Comparison of ENCODE assay signal across 18 cellular contexts in the genomic region with DNA sequence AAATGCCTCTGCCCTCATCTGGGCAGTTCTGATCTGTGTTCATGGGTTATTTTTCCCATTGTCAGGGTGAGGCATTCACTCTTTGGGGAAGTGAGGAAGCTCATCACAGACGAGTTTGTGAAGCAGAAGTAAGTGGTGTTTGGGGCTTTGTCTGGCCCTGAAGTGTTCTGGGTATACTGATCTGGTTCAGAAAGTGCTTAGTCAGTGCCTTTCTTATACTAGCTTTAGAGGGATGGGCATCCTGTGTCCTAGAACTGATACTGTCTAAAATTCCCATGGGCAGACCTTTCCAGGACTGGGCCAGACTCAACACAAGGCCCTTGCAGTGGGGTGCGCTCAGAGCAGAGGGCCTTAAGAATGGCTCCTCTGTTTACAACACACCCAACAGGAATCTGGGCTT. TPM values are rescaled to one million over a fixed set of nuclear protein-coding genes. Genes with fewer than 3 reads are reported as not detected.
DNase-seq lines count a peak whose midpoint lies in the region; ATAC-seq and TF ChIP-seq lines count a peak whose summit lies in the region.
"Had no signal": no experiment of that assay in that cellular context is flagged by ENCODE, and none has a peak within 500 bp of the region (broad histone marks: within the 10 kb centered on the region; RNA-seq: fewer than 3 reads in every experiment).

No MANE protein-coding gene starts in this region.

- TF ChIP-seq CTCF in tibial nerve (IDR thresholded peaks at IDR 0.05) = no peak

- H3K4me1 ChIP-seq in tibial nerve = peaks cover 0 to 4% (median 0%) of the 10 kb centered on the region in 4 donors

- no peak overlapping the region for H3K27ac ChIP-seq in tibial nerve
- H3K27ac ChIP-seq: BLaER1 treated with 17β-estradiol and CSF1 and Interleukin-3, amounts not matched to agents 10 nM and 100 nM had no signal

- no peak overlapping the region for H3K4me3 Mint-ChIP-seq in activated naive CD4-positive, alpha-beta T cell treated with anti-CD3 and anti-CD28 coated beads, Interleukin-2, amount 10 ng/mL, durations not matched to agents 7 days and 5 days
- H3K4me3 Mint-ChIP-seq in dendritic cell treated with granulocyte-macrophage colony-stimulating factor and Interleukin-4, amounts not matched to agents 40 ng/mL and 50 ng/mL, for 4 days = no peak overlapping the region
- H3K4me3 Mint-ChIP-seq: B cell; CD8-positive, alpha-beta T cell; GM23338; HFFc6 had no signal

- H3K4me3 ChIP-seq in tibial nerve = no peak overlapping the region
- H3K4me3 ChIP-seq: BLaER1 treated with 17β-estradiol and CSF1 and Interleukin-3, amounts not matched to agents 10 nM and 100 nM; GM23338 had no signal

- CTCF ChIA-PET in activated naive CD4-positive, alpha-beta T cell treated with anti-CD3 and anti-CD28 coated beads, Interleukin-2, amount 10 ng/mL, durations not matched to agents 7 days and 5 days (lab: Charles Lee) = no interaction called here

- TF ChIP-seq EP300 in tibial nerve (IDR thresholded peaks at IDR 0.05) = no peak

- H3K36me3 ChIP-seq in tibial nerve = peaks cover 0 to 56% (median 2%) of the 10 kb centered on the region in 3 donors
- H3K36me3 ChIP-seq: BLaER1 treated with 17β-estradiol and CSF1 and Interleukin-3, amounts not matched to agents 10 nM and 100 nM had no signal

- H3K36me3 Mint-ChIP-seq in activated naive CD4-positive, alpha-beta T cell treated with anti-CD3 and anti-CD28 coated beads, Interleukin-2, amount 10 ng/mL, durations not matched to agents 7 days and 5 days = no peaks in the 10 kb centered on the region
- H3K36me3 Mint-ChIP-seq in dendritic cell treated with granulocyte-macrophage colony-stimulating factor and Interleukin-4, amounts not matched to agents 40 ng/mL and 50 ng/mL, for 4 days (ENCODE audit: low read depth) = no peaks in the 10 kb centered on the region
- H3K36me3 Mint-ChIP-seq: CD8-positive, alpha-beta T cell had no signal

- intact Hi-C loops in dendritic cell treated with granulocyte-macrophage colony-stimulating factor and Interleukin-4, amounts not matched to agents 40 ng/mL and 50 ng/mL, for 4 days (cut with micrococcal nuclease) = loop anchor here (10.0 kb wide), 1 partner anchor 58 kb away; no protein-coding TSS in a partner anchor

- no peak for ATAC-seq in HG03469 (IDR thresholded peaks at IDR 0.05; ENCODE audit: unreplicated experiment)
- no peak for ATAC-seq in stimulated activated naive CD8-positive, alpha-beta T cell treated with anti-CD3 and anti-CD28 coated beads, Interleukin-15, Interleukin-2, amounts not matched to agents 100 U/mL and 50 U/mL, for 24 hours
- ATAC-seq: CD8-positive, alpha-beta T cell; GM23338; HCT116 had no signal

- WGBS in tibial nerve, 2 donors = 25 to 60% methylated on average over 1 to 2 of the region's 2 CpGs

- no peak for DNase-seq in activated naive CD4-positive, alpha-beta T cell treated with anti-CD3 and anti-CD28 coated beads, Interleukin-2, amount 10 ng/mL, durations not matched to agents 7 days and 5 days
- no peak for DNase-seq in activated naive CD4-positive, alpha-beta T cell treated with Interleukin-2 at 50 U/mL for 16 hours
- DNase-seq in OCI-M1 (lab: John Stamatoyannopoulos, UW) (peak; percentile 14), pons (ENCODE audit: low spot score) (peak; percentile 17), tibial nerve (ENCODE audit: low spot score in 2 of 2) (no peak)
- no peak for DNase-seq in stimulated activated naive CD8-positive, alpha-beta T cell treated with anti-CD3 and anti-CD28 coated beads, Interleukin-15, Interleukin-2, amounts not matched to agents 100 U/mL and 50 U/mL, for 24 hours
- DNase-seq: 8988T; Calu3; CD8-positive, alpha-beta T cell; DMS79 treated with DMSO at 0.1 percent for 48 hours; GF-D8; HFFc6 had no signal

- no peaks in the 10 kb centered on the region for H3K4me1 Mint-ChIP-seq in activated naive CD4-positive, alpha-beta T cell treated with anti-CD3 and anti-CD28 coated beads, Interleukin-2, amount 10 ng/mL, durations not matched to agents 7 days and 5 days
- peaks cover 7% of the 10 kb centered on the region for H3K4me1 Mint-ChIP-seq in dendritic cell treated with granulocyte-macrophage colony-stimulating factor and Interleukin-4, amounts not matched to agents 40 ng/mL and 50 ng/mL, for 4 days (ENCODE audit: low read depth)
- H3K4me1 Mint-ChIP-seq: GM23338 had no signal

- no peaks in the 10 kb centered on the region for H3K9me3 Mint-ChIP-seq in activated naive CD4-positive, alpha-beta T cell treated with anti-CD3 and anti-CD28 coated beads, Interleukin-2, amount 10 ng/mL, durations not matched to agents 7 days and 5 days
- no peaks in the 10 kb centered on the region for H3K9me3 Mint-ChIP-seq in dendritic cell treated with granulocyte-macrophage colony-stimulating factor and Interleukin-4, amounts not matched to agents 40 ng/mL and 50 ng/mL, for 4 days
- H3K9me3 Mint-ChIP-seq: CD8-positive, alpha-beta T cell; GM23338; HFFc6 had no signal

- peak overlapping the region; percentile 37 for H3K27ac Mint-ChIP-seq in activated naive CD4-positive, alpha-beta T cell treated with anti-CD3 and anti-CD28 coated beads, Interleukin-2, amount 10 ng/mL, durations not matched to agents 7 days and 5 days
- peak overlapping the region; percentile 46 for H3K27ac Mint-ChIP-seq in dendritic cell treated with granulocyte-macrophage colony-stimulating factor and Interleukin-4, amounts not matched to agents 40 ng/mL and 50 ng/mL, for 4 days
- H3K27ac Mint-ChIP-seq: B cell; CD8-positive, alpha-beta T cell; GM23338; HFFc6 had no signal

- no peaks in the 10 kb centered on the region for H3K27me3 Mint-ChIP-seq in activated naive CD4-positive, alpha-beta T cell treated with anti-CD3 and anti-CD28 coated beads, Interleukin-2, amount 10 ng/mL, durations not matched to agents 7 days and 5 days
- peaks cover 4% of the 10 kb centered on the region for H3K27me3 Mint-ChIP-seq in dendritic cell treated with granulocyte-macrophage colony-stimulating factor and Interleukin-4, amounts not matched to agents 40 ng/mL and 50 ng/mL, for 4 days
- H3K27me3 Mint-ChIP-seq: B cell had no signal

- H3K9me3 ChIP-seq in tibial nerve = no peaks in the 10 kb centered on the region

- H3K27me3 ChIP-seq in tibial nerve = no peaks in the 10 kb centered on the region

- no peak for TF ChIP-seq POLR2A in tibial nerve (IDR thresholded peaks at IDR 0.05)

RNA-seq across cellular contexts. Expression of a gene that starts 6.4 kb away (rescaled TPM):
- 10 to 100 TPM; 14.4 to 21.0 (median 17.9) TPM for total RNA-seq in tibial nerve
- total RNA-seq: Calu3 had no signal

Comparison
In these comparisons a context has a peak if more than half of its experiments do, and no peak if none do; other contexts are left out.
1. DNase-seq: peak in OCI-M1 (single experiment) and pons (single experiment); none in activated naive CD4-positive, alpha-beta T cell treated with anti-CD3 and anti-CD28 coated beads, Interleukin-2, amount 10 ng/mL, durations not matched to agents 7 days and 5 days (single experiment), activated naive CD4-positive, alpha-beta T cell treated with Interleukin-2 at 50 U/mL for 16 hours (single experiment), tibial nerve (0 of 2) and stimulated activated naive CD8-positive, alpha-beta T cell treated with anti-CD3 and anti-CD28 coated beads, Interleukin-15, Interleukin-2, amounts not matched to agents 100 U/mL and 50 U/mL, for 24 hours (single experiment).